Comparison of ENCODE assay signal across 8 cellular contexts in genomic region chr6:110039364-110039995, GRCh38.
A peak's percentile ranks its signal among the peaks of the same experiment; 100 is the strongest.
DNase-seq lines count a peak whose midpoint lies in the region; ATAC-seq, FAIRE-seq and TF ChIP-seq lines count a peak whose summit lies in the region.

No MANE protein-coding gene starts in this region.

- peaks cover 0 to 15% (median 5%) of the 10 kb centered on the region in 9 donors for H3K4me1 ChIP-seq in heart right ventricle

- peak overlapping the region in 7 of 10 donors; percentile 4 to 48 (median 28) for H3K4me3 ChIP-seq in heart right ventricle

- peak; percentile 83 for FAIRE-seq in GM12891 (lab: Jason Lieb, UNC)

- H3K36me3 ChIP-seq in heart right ventricle = no peaks in the 10 kb centered on the region

- peak; percentile 73 to 96 (median 90) for TF ChIP-seq CTCF in heart right ventricle (IDR thresholded peaks at IDR 0.05)

- 13 to 17% methylated on average over 8 of the region's 8 CpGs for WGBS in heart right ventricle, 2 donors

- no peaks in the 10 kb centered on the region for H3K9me3 ChIP-seq in heart right ventricle

- ATAC-seq in HG02840 (IDR thresholded peaks at IDR 0.05; ENCODE audit: low FRiP score, unreplicated experiment) (peak; percentile 66), heart right ventricle (peak; percentile 84 to 95 (median 92))

- intact Hi-C loops in heart right ventricle (cut with DNase I) = loop anchor here (1.0 to 5.0 kb wide), 5 partner anchors 332 to 512 kb away; no protein-coding TSS in a partner anchor
- intact Hi-C loops in posterior vena cava (cut with DNase I) = loop anchor here in 1 of 2 donors (5.0 kb wide), 1 partner anchor 332 kb away; no protein-coding TSS in a partner anchor

- H3K27ac ChIP-seq in heart right ventricle = peak overlapping the region in 1 of 10 donors; percentile 76

- no peak for TF ChIP-seq POLR2A in GM12891 (IDR thresholded peaks at IDR 0.05; ENCODE audit: low read depth, low read length)

- DNase-seq in GM12891 (ENCODE audit: insufficient read length, low spot score) = peak; percentile 49
- DNase-seq in NCI-H1417 treated with DMSO at 0.1 percent for 48 hours (lab: John Stamatoyannopoulos, UW) = peak; percentile 84
- peak; percentile 66 for DNase-seq in T follicular helper cell (ENCODE audit: low read depth)
- DNase-seq in amniotic epithelial cell (ENCODE audit: low read depth) = peak; percentile 76
- peak; percentile 82 to 83 for DNase-seq in heart right ventricle
- DNase-seq in posterior vena cava (ENCODE audit: low spot score) = peak; percentile 94
- peak; percentile 91 for DNase-seq in ureter (ENCODE audit: low spot score)

- H3K27me3 ChIP-seq in heart right ventricle = peaks cover 0 to 4% (median 0%) of the 10 kb centered on the region in 7 donors

TF ChIP-seq in GM12891, 5 proteins besides CTCF, POLR2A, EP300 and RAD21:
- TF ChIP-seq PAX5 (IDR thresholded peaks at IDR 0.05; ENCODE audit: insufficient read depth, low read length, severe bottlenecking) = no peak
- TF ChIP-seq POU2F2 (IDR thresholded peaks at IDR 0.05; ENCODE audit: low read depth, low read length) = peak; percentile 66; the same call in 1 of the 2 replicates
- no peak for TF ChIP-seq POLR2AphosphoS5 (IDR thresholded peaks at IDR 0.05; ENCODE audit: low read depth, low read length)
